In genomic region chr9:89794918-89795317, GRCh38 we compare ENCODE assay signal across 24 cellular contexts.
A peak's percentile ranks its signal among the peaks of the same experiment; 100 is the strongest.
DNase-seq lines count a peak whose midpoint lies in the region; ATAC-seq and TF ChIP-seq lines count a peak whose summit lies in the region.
"Had no signal": no experiment of that assay in that cellular context is flagged by ENCODE, and none has a peak within 500 bp of the region (broad histone marks: within the 10 kb centered on the region; RNA-seq: fewer than 3 reads in every experiment).

No MANE protein-coding gene starts in this region.

- no peaks in the 10 kb centered on the region for H3K27me3 ChIP-seq in right atrium auricular region
- no peaks in the 10 kb centered on the region for H3K27me3 ChIP-seq in colonic mucosa
- H3K27me3 ChIP-seq in lower lobe of right lung (ENCODE audit: low read depth), result no peaks in the 10 kb centered on the region
- H3K27me3 ChIP-seq in testis, result no peaks in the 10 kb centered on the region
- no peaks in the 10 kb centered on the region for H3K27me3 ChIP-seq in A673 (replicated peaks; ENCODE audit: insufficient read depth, low read depth, low read length, poor library complexity)
- H3K27me3 ChIP-seq: ascending aorta, thyroid gland had no signal

- CTCF ChIA-PET in A673 (lab: Charles Lee), result no interaction called here

- BruUV-seq in A673 (replicated peaks; lab: Mats Ljungman, UMichigan), result no TSS peak

- no peak for DNase-seq in Right ventricle myocardium superior
- DNase-seq in right atrium auricular region (ENCODE audit: low spot score), result no peak
- peak; percentile 51 for DNase-seq in colonic mucosa
- peak; percentile 50 for DNase-seq in lower lobe of right lung
- DNase-seq in testis, result peak; percentile 75
- no peak for DNase-seq in NCI-H2227 treated with DMSO at 0.1 percent for 48 hours (lab: John Stamatoyannopoulos, UW)
- no peak for DNase-seq in stimulated activated CD4-positive, alpha-beta T cell treated with anti-CD3 and anti-CD28 coated beads, Interleukin-4, amount 100 ng/mL, for 1 hour
- DNase-seq in A673 (ENCODE audit: low spot score), result no peak
- DNase-seq: activated CD4-positive, alpha-beta T cell treated with anti-CD3 and anti-CD28 coated beads for 36 hours; activated effector memory CD4-positive, alpha-beta T cell treated with Interleukin-2 at 50 U/mL for 16 hours; activated naive CD8-positive, alpha-beta T cell treated with anti-CD3 and anti-CD28 coated beads for 36 hours; activated T-cell treated with anti-CD3 and anti-CD28 coated beads for 4 hours; CD8-positive, alpha-beta T cell; central memory CD4-positive, alpha-beta T cell; dermis blood vessel endothelial cell; DND-41; NCI-H146; NCI-H510A; nephron progenitor cell; stimulated activated naive CD8-positive, alpha-beta T cell treated with anti-CD3 and anti-CD28 coated beads, Interleukin-15, Interleukin-2, amounts not matched to agents 100 U/mL and 50 U/mL, for 24 hours; thyroid gland had no signal

- POLR2A ChIA-PET in A673 (lab: Charles Lee; ENCODE audit: low non-redundant PET), result no interaction called here

- H3K9ac ChIP-seq in colonic mucosa (ENCODE audit: low read depth in 2 of 2, low read length in 2 of 2), result no peak overlapping the region

- no peak for TF ChIP-seq POLR2A in testis (IDR thresholded peaks at IDR 0.05)

- TF ChIP-seq CTCF in right atrium auricular region (IDR thresholded peaks at IDR 0.05) (no peak), colonic mucosa (IDR thresholded peaks at IDR 0.05) (no peak), lower lobe of right lung (IDR thresholded peaks at IDR 0.05) (no peak), testis (IDR thresholded peaks at IDR 0.05) (no peak), A673 (conservative IDR thresholded peaks at IDR 0.05; ENCODE audit: low read depth, low read length) (no peak)

- no peaks in the 10 kb centered on the region for H3K9me3 ChIP-seq in right atrium auricular region
- no peaks in the 10 kb centered on the region for H3K9me3 ChIP-seq in colonic mucosa
- no peaks in the 10 kb centered on the region for H3K9me3 ChIP-seq in lower lobe of right lung
- no peaks in the 10 kb centered on the region for H3K9me3 ChIP-seq in testis
- H3K9me3 ChIP-seq in A673 (ENCODE audit: low read depth, low read length, poor library complexity, severe bottlenecking), result no peaks in the 10 kb centered on the region
- H3K9me3 ChIP-seq: A549, ascending aorta, thyroid gland had no signal

- intact Hi-C loops in Right ventricle myocardium superior (cut with DNase I), result no loop called here
- intact Hi-C loops in colonic mucosa (cut with DNase I), result no loop called here
- intact Hi-C loops in lower lobe of right lung (cut with DNase I), result no loop called here
- intact Hi-C loops in testis (cut with DNase I; ENCODE audit: low total_unique reads), result no loop called here
- intact Hi-C loops in A673 (cut with micrococcal nuclease; ENCODE audit: unreplicated experiment), result no loop called here

- H3K4me1 ChIP-seq in right atrium auricular region (no peaks in the 10 kb centered on the region), colonic mucosa (no peaks in the 10 kb centered on the region), lower lobe of right lung (no peaks in the 10 kb centered on the region), testis (peaks cover 9% of the 10 kb centered on the region), A673 (ENCODE audit: insufficient read depth, low read length, poor library complexity, severe bottlenecking) (no peaks in the 10 kb centered on the region)
- H3K4me1 ChIP-seq: A549, ascending aorta, thyroid gland had no signal

- H3K4me3 ChIP-seq in right atrium auricular region (no peak overlapping the region), colonic mucosa (no peak overlapping the region), lower lobe of right lung (no peak overlapping the region), testis (no peak overlapping the region), A673 (ENCODE audit: low read depth, low read length, poor library complexity, severe bottlenecking) (no peak overlapping the region)
- H3K4me3 ChIP-seq: A549, ascending aorta, thyroid gland had no signal

- WGBS in testis, 2 donors, result 61 to 78% methylated on average over 4 to 10 of the region's 10 CpGs

- H3K27ac ChIP-seq in right atrium auricular region (no peak overlapping the region), colonic mucosa (no peak overlapping the region), lower lobe of right lung (no peak overlapping the region), testis (no peak overlapping the region), A673 (ENCODE audit: low read depth, low read length, poor library complexity, severe bottlenecking) (no peak overlapping the region)
- H3K27ac ChIP-seq: A549, ascending aorta, thyroid gland had no signal

- H3K36me3 ChIP-seq in right atrium auricular region (no peaks in the 10 kb centered on the region), colonic mucosa (no peaks in the 10 kb centered on the region), lower lobe of right lung (no peaks in the 10 kb centered on the region), testis (ENCODE audit: low read depth, missing control alignments) (no peaks in the 10 kb centered on the region), A673 (ENCODE audit: insufficient read depth, low read length, poor library complexity, severe bottlenecking) (no peaks in the 10 kb centered on the region)
- H3K36me3 ChIP-seq: ascending aorta, thyroid gland had no signal

- ATAC-seq in Right ventricle myocardium superior (ENCODE audit: poor library complexity) (peak; percentile 75), lower lobe of right lung (no peak)
- ATAC-seq: A549; activated CD4-positive, alpha-beta T cell treated with anti-CD3 and anti-CD28 coated beads for 36 hours; CD8-positive, alpha-beta T cell; SK-N-SH treated with all-trans-retinoic acid at 6 μM for 48 hours; stimulated activated naive CD8-positive, alpha-beta T cell treated with anti-CD3 and anti-CD28 coated beads, Interleukin-15, Interleukin-2, amounts not matched to agents 100 U/mL and 50 U/mL, for 24 hours had no signal

Comparison
In these comparisons a context has a peak if more than half of its experiments do, and no peak if none do; other contexts are left out.
1. DNase-seq: peak in colonic mucosa (single experiment), lower lobe of right lung (single experiment) and testis (single experiment); none in Right ventricle myocardium superior (single experiment), right atrium auricular region (single experiment), NCI-H2227 treated with DMSO at 0.1 percent for 48 hours (single experiment), stimulated activated CD4-positive, alpha-beta T cell treated with anti-CD3 and anti-CD28 coated beads, Interleukin-4, amount 100 ng/mL, for 1 hour (single experiment) and A673 (single experiment).